ENCODE assay signal across 21 cellular contexts in genomic region chr10:122172311-122173008, GRCh38.
A peak's percentile ranks its signal among the peaks of the same experiment; 100 is the strongest.
DNase-seq lines count a peak whose midpoint lies in the region; ATAC-seq and TF ChIP-seq lines count a peak whose summit lies in the region.
"Had no signal": no experiment of that assay in that cellular context is flagged by ENCODE, and none has a peak within 500 bp of the region (broad histone marks: within the 10 kb centered on the region; RNA-seq: fewer than 3 reads in every experiment).

No MANE protein-coding gene starts in this region.

- H3K23ac ChIP-seq in neuronal stem cell (ENCODE audit: low read depth, low read length, poor library complexity), result no peak overlapping the region

- ATAC-seq in heart right ventricle, result peak; percentile 32 to 74 (median 52)
- ATAC-seq: activated CD4-positive, alpha-beta T cell treated with anti-CD3 and anti-CD28 coated beads for 36 hours had no signal

- no peak overlapping the region for H4K91ac ChIP-seq in neuronal stem cell (ENCODE audit: low read depth, low read length, poor library complexity)

- H3K79me2 ChIP-seq in mammary epithelial cell (ENCODE audit: insufficient read depth, low read length), result peaks cover 9% of the 10 kb centered on the region

- no peak overlapping the region for H2BK120ac ChIP-seq in neuronal stem cell (ENCODE audit: low read depth, low read length)

- CTCF ChIA-PET in mammary epithelial cell (lab: Charles Lee; ENCODE audit: low non-redundant PET), result no interaction called here

- no peaks in the 10 kb centered on the region for H3K9me3 ChIP-seq in breast epithelium
- H3K9me3 ChIP-seq in mammary epithelial cell (replicated peaks; ENCODE audit: insufficient read depth, low read length), result no peaks in the 10 kb centered on the region
- H3K9me3 ChIP-seq in heart right ventricle, result no peaks in the 10 kb centered on the region
- no peaks in the 10 kb centered on the region for H3K9me3 ChIP-seq in neuronal stem cell (replicated peaks in 1 of 2; ENCODE audit: control insufficient read depth in 2 of 2, insufficient read depth in 1 of 2, low read depth in 1 of 2, low read length in 2 of 2)
- no peaks in the 10 kb centered on the region for H3K9me3 ChIP-seq in effector memory CD4-positive, alpha-beta T cell (ENCODE audit: control insufficient read depth, low read length)
- H3K9me3 ChIP-seq: thyroid gland had no signal

- DNase-seq in breast epithelium (ENCODE audit: low spot score in 2 of 2) (no peak), mammary epithelial cell (no peak), heart right ventricle (peak in 1 of 2 donors; percentile 22), neuronal stem cell (ENCODE audit: low spot score) (no peak), NAMALWA (ENCODE audit: low spot score) (no peak)
- DNase-seq in effector memory CD4-positive, alpha-beta T cell, result no peak
- no peak for DNase-seq in stimulated activated CD4-positive, alpha-beta T cell treated with anti-CD3 and anti-CD28 coated beads, Interleukin-2, amount 100 ng/mL, for 24 hours
- DNase-seq in activated CD4-positive, alpha-beta T cell treated with anti-CD3 and anti-CD28 coated beads for 1 hour, result no peak
- DNase-seq: activated CD4-positive, alpha-beta T cell treated with anti-CD3 and anti-CD28 coated beads for 36 hours; activated CD8-positive, alpha-beta memory T cell treated with anti-CD3 and anti-CD28 coated beads, Interleukin-2, amount 50 U/mL, for 4 hours; activated naive CD4-positive, alpha-beta T cell; aorta; C1 segment of cervical spinal cord; cortex of kidney; DMS 273 treated with DMSO at 0.1 percent for 48 hours; GM23248; NCI-H2081; NCI-H526; occipital lobe; thyroid gland had no signal

- in situ Hi-C loops in mammary epithelial cell (cut with MboI; ENCODE audit: low sequenced_read_pairs in 2 of 2), result no loop called here

- peak overlapping the region; percentile 90 for H3K18ac ChIP-seq in neuronal stem cell (ENCODE audit: low read length)

- H3K4me2 ChIP-seq in mammary epithelial cell (ENCODE audit: insufficient read depth, low read depth, low read length) (no peak overlapping the region), neuronal stem cell (ENCODE audit: insufficient read depth, low read length, poor library complexity, severe bottlenecking) (no peak overlapping the region)
- H3K4me2 ChIP-seq: smooth muscle cell had no signal

- peak overlapping the region; percentile 37 to 41 for H3K27ac ChIP-seq in breast epithelium
- no peak overlapping the region for H3K27ac ChIP-seq in mammary epithelial cell (ENCODE audit: insufficient read depth, low read depth, low read length)
- H3K27ac ChIP-seq in heart right ventricle, result peak overlapping the region in 9 of 10 donors; percentile 8 to 81 (median 42)
- H3K27ac ChIP-seq in neuronal stem cell (replicated peaks; ENCODE audit: low read length), result peak overlapping the region; percentile 77
- H3K27ac ChIP-seq in effector memory CD4-positive, alpha-beta T cell (ENCODE audit: insufficient read depth, low read length, poor library complexity, severe bottlenecking), result no peak overlapping the region
- H3K27ac ChIP-seq: GM23248 had no signal

- BruUV-seq in mammary epithelial cell (replicated peaks; lab: Mats Ljungman, UMichigan), result no TSS peak

- no peak overlapping the region for H3K4ac ChIP-seq in neuronal stem cell (ENCODE audit: low read length)

- H3K79me1 ChIP-seq in neuronal stem cell (ENCODE audit: low read depth, low read length), result peaks cover 4% of the 10 kb centered on the region

- intact Hi-C loops in breast epithelium (cut with DNase I; ENCODE audit: low total_unique reads), result no loop called here
- intact Hi-C loops in mammary epithelial cell (cut with micrococcal nuclease), result no loop called here
- intact Hi-C loops in heart right ventricle (cut with DNase I), result no loop called here

- peak overlapping the region; percentile 59 for H2BK12ac ChIP-seq in neuronal stem cell (ENCODE audit: low read length)

- H3K4me3 ChIP-seq in breast epithelium (no peak overlapping the region), mammary epithelial cell (replicated peaks in 1 of 3; ENCODE audit: insufficient read depth in 1 of 3, low read depth in 2 of 3, low read length in 3 of 3) (no peak overlapping the region), heart right ventricle (no peak overlapping the region), neuronal stem cell (ENCODE audit: low read length in 2 of 2) (no peak overlapping the region)
- no peak overlapping the region for H3K4me3 ChIP-seq in effector memory CD4-positive, alpha-beta T cell (ENCODE audit: insufficient read depth, low read depth, low read length, poor library complexity, severe bottlenecking)
- H3K4me3 ChIP-seq: GM23248, smooth muscle cell, thyroid gland had no signal

- 61% methylated on average over 8 of the region's 12 CpGs for WGBS in mammary epithelial cell (ENCODE audit: low coverage, missing lambda C conversion rate)
- WGBS in heart right ventricle, 2 donors, result 59 to 66% methylated on average over 12 of the region's 12 CpGs
- WGBS in neuronal stem cell (ENCODE audit: extremely low coverage in 2 of 2, insufficient read length in 2 of 2, insufficient replicate concordance in 1 of 2), 2 donors, result no CpG with 5 or more reads among the region's 12 CpGs

- H3K4me1 ChIP-seq in breast epithelium (peaks cover 0 to 17% of the 10 kb centered on the region in 2 donors), mammary epithelial cell (ENCODE audit: insufficient read depth, low read length) (no peaks in the 10 kb centered on the region), heart right ventricle (peaks cover 20 to 46% (median 42%) of the 10 kb centered on the region in 9 donors), neuronal stem cell (ENCODE audit: control insufficient read depth in 2 of 2, insufficient read depth in 1 of 2, low read depth in 1 of 2, low read length in 2 of 2) (peaks cover 35 to 56% of the 10 kb centered on the region in 2 donors)
- no peaks in the 10 kb centered on the region for H3K4me1 ChIP-seq in effector memory CD4-positive, alpha-beta T cell (ENCODE audit: control insufficient read depth, insufficient read depth, low read length, poor library complexity, severe bottlenecking)

- H3K14ac ChIP-seq in neuronal stem cell (ENCODE audit: low read length), result no peak overlapping the region

- H3K9ac ChIP-seq in mammary epithelial cell (ENCODE audit: insufficient read depth, low read length) (no peak overlapping the region), neuronal stem cell (ENCODE audit: low read depth, low read length, poor library complexity) (no peak overlapping the region)
- H3K9ac ChIP-seq: GM23248 had no signal

- H3K27me3 ChIP-seq in breast epithelium (no peaks in the 10 kb centered on the region), mammary epithelial cell (ENCODE audit: insufficient read depth, low read length) (no peaks in the 10 kb centered on the region), heart right ventricle (no peaks in the 10 kb centered on the region), neuronal stem cell (ENCODE audit: control insufficient read depth in 3 of 3, insufficient read depth in 3 of 3, low read depth in 1 of 3, low read length in 3 of 3) (no peaks in the 10 kb centered on the region)
- H3K27me3 ChIP-seq in effector memory CD4-positive, alpha-beta T cell (replicated peaks; ENCODE audit: control insufficient read depth, insufficient read depth, low read length, poor library complexity, severe bottlenecking), result no peaks in the 10 kb centered on the region
- H3K27me3 ChIP-seq: thyroid gland had no signal

- TF ChIP-seq POLR2A in breast epithelium (IDR thresholded peaks at IDR 0.05), result no peak

- peak overlapping the region; percentile 61 for H2BK15ac ChIP-seq in neuronal stem cell (ENCODE audit: low read length)

- dilution Hi-C loops in mammary epithelial cell (cut with HindIII; ENCODE audit: low sequenced_read_pairs), result no loop called here

- H3K36me3 ChIP-seq in breast epithelium, result no peaks in the 10 kb centered on the region
- no peaks in the 10 kb centered on the region for H3K36me3 ChIP-seq in mammary epithelial cell (ENCODE audit: insufficient read depth, low read length)
- peaks cover 0 to 11% (median 0%) of the 10 kb centered on the region in 9 donors for H3K36me3 ChIP-seq in heart right ventricle
- peaks cover 0 to 17% of the 10 kb centered on the region in 2 donors for H3K36me3 ChIP-seq in neuronal stem cell (replicated peaks in 1 of 2; ENCODE audit: control insufficient read depth in 2 of 2, insufficient read depth in 2 of 2, low read length in 2 of 2)
- no peaks in the 10 kb centered on the region for H3K36me3 ChIP-seq in effector memory CD4-positive, alpha-beta T cell (ENCODE audit: control insufficient read depth, insufficient read depth, low read length)
- H3K36me3 ChIP-seq: thyroid gland had no signal

- H2AFZ ChIP-seq in mammary epithelial cell (ENCODE audit: low read depth, low read length), result no peak overlapping the region
- no peak overlapping the region for H2AFZ ChIP-seq in neuronal stem cell (ENCODE audit: low read length)
- H2AFZ ChIP-seq: GM23248 had no signal

- H4K8ac ChIP-seq in neuronal stem cell (ENCODE audit: low read depth, low read length), result no peak overlapping the region

- no peak overlapping the region for H2BK5ac ChIP-seq in neuronal stem cell (ENCODE audit: low read length)

- TF ChIP-seq CTCF in breast epithelium (IDR thresholded peaks at IDR 0.05) (no peak), mammary epithelial cell (conservative IDR thresholded peaks at IDR 0.05 in 1 of 2, IDR thresholded peaks at IDR 0.05 in 1 of 2; ENCODE audit: extremely low read depth in 1 of 2, insufficient read depth in 1 of 2, low read depth in 1 of 2, low read length in 2 of 2) (no peak), heart right ventricle (IDR thresholded peaks at IDR 0.05) (no peak)

- no peaks in the 10 kb centered on the region for H4K20me1 ChIP-seq in mammary epithelial cell (ENCODE audit: insufficient read depth, low read length)

- peak overlapping the region; percentile 49 for H2AK5ac ChIP-seq in neuronal stem cell (ENCODE audit: low read depth, low read length)

Comparison
In these comparisons a context has a peak if more than half of its experiments do, and no peak if none do; other contexts are left out.
1. H3K27ac ChIP-seq: peak in breast epithelium (2 of 2), heart right ventricle (9 of 10) and neuronal stem cell (single experiment); none in mammary epithelial cell (single experiment) and effector memory CD4-positive, alpha-beta T cell (single experiment).